24 cellular contexts compared by ENCODE assay signal in genomic region chr4:65911720-65912119, GRCh38.
"Had no signal": no experiment of that assay in that cellular context is flagged by ENCODE, and none has a peak within 500 bp of the region (broad histone marks: within the 10 kb centered on the region; RNA-seq: fewer than 3 reads in every experiment).

No MANE protein-coding gene starts in this region.

- H3K9ac ChIP-seq: parathyroid adenoma had no signal

- H3K36me3 ChIP-seq: spleen, transverse colon had no signal

- H3K4me3 ChIP-seq: dorsolateral prefrontal cortex, spleen, testis, transverse colon had no signal

- FAIRE-seq: colon, keratinocyte had no signal

- H3K4me1 ChIP-seq: parathyroid adenoma, spleen, testis, transverse colon had no signal

- DNase-seq: activated CD4-positive, alpha-beta T cell treated with anti-CD3 and anti-CD28 coated beads for 48 hours; activated CD4-positive, alpha-beta T cell treated with anti-CD3 and anti-CD28 coated beads, Interleukin-2, amount 50 U/mL, for 48 hours; activated CD8-positive, alpha-beta memory T cell treated with anti-CD3 and anti-CD28 coated beads for 24 hours; activated effector memory CD4-positive, alpha-beta T cell treated with Interleukin-2 at 50 U/mL for 16 hours; activated naive CD4-positive, alpha-beta T cell treated with Interleukin-2 at 50 U/mL for 16 hours; anterior cingulate cortex; dorsolateral prefrontal cortex; effector memory CD4-positive, alpha-beta T cell; erythroblast; head of caudate nucleus; hippocampal formation; left colon; midbrain; naive thymus-derived CD4-positive, alpha-beta T cell; occipital lobe; right cardiac atrium; spleen; stimulated activated naive CD4-positive, alpha-beta T cell treated with Interleukin-2 at 50 U/mL for 16 hours; T-cell; testis; transverse colon had no signal

- H2AFZ ChIP-seq: parathyroid adenoma had no signal

- H3K27me3 ChIP-seq: dorsolateral prefrontal cortex, spleen, testis, transverse colon had no signal

- ATAC-seq: left colon; naive thymus-derived CD4-positive, alpha-beta T cell; right cardiac atrium; T-cell had no signal

- H3K79me2 ChIP-seq: parathyroid adenoma had no signal

- H3K27ac ChIP-seq: dorsolateral prefrontal cortex, parathyroid adenoma, spleen, testis, transverse colon had no signal

- H3K9me3 ChIP-seq: testis, transverse colon had no signal
